Comparison of ENCODE assay signal across 14 cellular contexts in the genomic region with DNA sequence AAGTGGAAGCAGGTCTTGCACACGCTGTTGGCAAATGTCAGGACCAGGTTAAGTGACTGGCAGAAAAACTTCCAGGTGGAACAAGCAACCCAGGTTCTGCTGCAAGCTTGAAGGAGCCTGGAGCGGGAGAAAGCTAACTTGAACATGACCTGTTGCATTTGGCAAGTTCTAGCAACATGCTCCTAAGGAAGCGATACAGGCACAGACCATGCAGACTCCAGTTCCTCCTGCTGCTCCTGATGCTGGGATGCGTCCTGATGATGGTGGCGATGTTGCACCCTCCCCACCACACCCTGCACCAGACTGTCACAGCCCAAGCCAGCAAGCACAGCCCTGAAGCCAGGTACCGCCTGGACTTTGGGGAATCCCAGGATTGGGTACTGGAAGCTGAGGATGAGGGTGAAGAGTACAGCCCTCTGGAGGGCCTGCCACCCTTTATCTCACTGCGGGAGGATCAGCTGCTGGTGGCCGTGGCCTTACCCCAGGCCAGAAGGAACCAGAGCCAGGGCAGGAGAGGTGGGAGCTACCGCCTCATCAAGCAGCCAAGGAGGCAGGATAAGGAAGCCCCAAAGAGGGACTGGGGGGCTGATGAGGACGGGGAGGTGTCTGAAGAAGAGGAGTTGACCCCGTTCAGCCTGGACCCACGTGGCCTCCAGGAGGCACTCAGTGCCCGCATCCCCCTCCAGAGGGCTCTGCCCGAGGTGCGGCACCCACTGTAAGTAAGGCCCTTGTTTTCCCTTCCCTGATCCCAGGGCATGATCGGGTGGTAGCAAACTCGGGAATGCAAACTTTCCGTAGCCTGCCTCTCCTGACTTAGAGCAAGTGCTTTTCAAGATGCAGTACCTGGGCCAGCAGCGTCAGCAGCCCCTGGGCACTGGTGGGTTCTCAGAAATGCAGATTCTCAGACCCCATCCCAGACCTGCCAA. TPM values are rescaled to one million over a fixed set of nuclear protein-coding genes. Genes with fewer than 3 reads are reported as not detected.
DNase-seq lines count a peak whose midpoint lies in the region; ATAC-seq and TF ChIP-seq lines count a peak whose summit lies in the region.
"Had no signal": no experiment of that assay in that cellular context is flagged by ENCODE, and none has a peak within 500 bp of the region (broad histone marks: within the 10 kb centered on the region; RNA-seq: fewer than 3 reads in every experiment).

No MANE protein-coding gene starts in this region.

- H3K36me3 Mint-ChIP-seq in type B pancreatic cell: no peaks in the 10 kb centered on the region
- no peaks in the 10 kb centered on the region for H3K36me3 Mint-ChIP-seq in naive thymus-derived CD4-positive, alpha-beta T cell
- H3K36me3 Mint-ChIP-seq: IgD-negative memory B cell, naive B cell had no signal

- no peaks in the 10 kb centered on the region for H3K9me3 Mint-ChIP-seq in type B pancreatic cell
- H3K9me3 Mint-ChIP-seq in naive thymus-derived CD4-positive, alpha-beta T cell: peaks cover 0 to 2% (median 0%) of the 10 kb centered on the region in 11 donors

- ATAC-seq in naive thymus-derived CD4-positive, alpha-beta T cell: no peak

- peaks cover 40% of the 10 kb centered on the region for H3K27me3 Mint-ChIP-seq in type B pancreatic cell
- peaks cover 9 to 26% (median 19%) of the 10 kb centered on the region in 5 donors for H3K27me3 Mint-ChIP-seq in naive thymus-derived CD4-positive, alpha-beta T cell

- peak overlapping the region; percentile 88 for H3K9ac ChIP-seq in adipocyte (ENCODE audit: low read length)

- intact Hi-C loops in naive thymus-derived CD4-positive, alpha-beta T cell (cut with micrococcal nuclease): loop anchor here in 1 of 2 donors (5.0 kb wide), 1 partner anchor 543 kb away; no protein-coding TSS in a partner anchor

- peaks cover 20% of the 10 kb centered on the region for H3K4me1 Mint-ChIP-seq in type B pancreatic cell (ENCODE audit: unreplicated experiment)
- H3K4me1 Mint-ChIP-seq in naive thymus-derived CD4-positive, alpha-beta T cell: peaks cover 0 to 7% (median 5%) of the 10 kb centered on the region in 7 donors

- H3K4me3 ChIP-seq in adipocyte (ENCODE audit: low read length) (peak overlapping the region; percentile 86), fibroblast of mammary gland (ENCODE audit: control insufficient read depth, low read depth, low read length) (peak overlapping the region; percentile 58)
- H3K4me3 ChIP-seq in naive thymus-derived CD4-positive, alpha-beta T cell (ENCODE audit: low read length): no peak overlapping the region

- no peak overlapping the region for H3K4me3 Mint-ChIP-seq in type B pancreatic cell
- H3K4me3 Mint-ChIP-seq in naive thymus-derived CD4-positive, alpha-beta T cell: no peak overlapping the region
- H3K4me3 Mint-ChIP-seq: IgD-negative memory B cell, naive B cell had no signal

- no peak overlapping the region for H3K27ac Mint-ChIP-seq in type B pancreatic cell
- H3K27ac Mint-ChIP-seq in naive thymus-derived CD4-positive, alpha-beta T cell: no peak overlapping the region
- H3K27ac Mint-ChIP-seq: IgD-negative memory B cell had no signal

- no peaks in the 10 kb centered on the region for H3K27me3 ChIP-seq in adipocyte (replicated peaks; ENCODE audit: control insufficient read depth, insufficient read depth, low read length)
- H3K27me3 ChIP-seq in naive thymus-derived CD4-positive, alpha-beta T cell (ENCODE audit: control insufficient read depth in 2 of 2, insufficient read depth in 2 of 2, low read length in 2 of 2): no peaks in the 10 kb centered on the region

- DNase-seq in adipocyte (ENCODE audit: low read depth) (no peak), fibroblast of mammary gland (ENCODE audit: low read depth) (peak; percentile 26), nucleus accumbens (lab: John Stamatoyannopoulos, UW) (peak in 29 of 56 donors; percentile 13 to 71 (median 39)), type B pancreatic cell (ENCODE audit: extremely low spot score, unreplicated experiment) (peak; percentile 64), NCI-H1092 treated with DMSO at 0.1 percent for 48 hours (lab: John Stamatoyannopoulos, UW) (no peak), HuH-7 (ENCODE audit: low spot score) (no peak)
- no peak for DNase-seq in naive thymus-derived CD4-positive, alpha-beta T cell
- DNase-seq: activated CD4-positive, alpha-beta T cell treated with anti-CD3 and anti-CD28 coated beads, Interleukin-2, amount 50 U/mL, for 4 hours; activated naive CD4-positive, alpha-beta T cell treated with anti-CD3 and anti-CD28 coated beads, Interleukin-2, amount 50 U/mL, for 16 hours; effector CD4-positive, alpha-beta T cell; naive B cell had no signal

- CTCF ChIA-PET in naive thymus-derived CD4-positive, alpha-beta T cell (lab: Charles Lee): interaction anchor here (1.2 kb wide), 1 partner anchor 16 kb away, joined by 3 read pairs; no protein-coding TSS in a partner anchor

- no peak overlapping the region for H3K27ac ChIP-seq in naive thymus-derived CD4-positive, alpha-beta T cell (ENCODE audit: low read depth, low read length)

- POLR2A ChIA-PET in naive thymus-derived CD4-positive, alpha-beta T cell (lab: Charles Lee): no interaction called here

- no peaks in the 10 kb centered on the region for H3K9me3 ChIP-seq in adipocyte (ENCODE audit: control insufficient read depth, low read length)
- H3K9me3 ChIP-seq in naive thymus-derived CD4-positive, alpha-beta T cell (ENCODE audit: control insufficient read depth in 2 of 3, low read length in 3 of 3): no peaks in the 10 kb centered on the region

- H3K4me1 ChIP-seq in adipocyte (ENCODE audit: control insufficient read depth, insufficient read depth, low read length): peaks cover 60% of the 10 kb centered on the region
- no peaks in the 10 kb centered on the region for H3K4me1 ChIP-seq in naive thymus-derived CD4-positive, alpha-beta T cell (ENCODE audit: control insufficient read depth in 2 of 2, insufficient read depth in 2 of 2, low read length in 2 of 2)

- peaks cover 4% of the 10 kb centered on the region for H3K36me3 ChIP-seq in adipocyte (ENCODE audit: control insufficient read depth, insufficient read depth, low read length, severe bottlenecking)
- no peaks in the 10 kb centered on the region for H3K36me3 ChIP-seq in naive thymus-derived CD4-positive, alpha-beta T cell (ENCODE audit: control insufficient read depth in 2 of 3, insufficient read depth in 3 of 3, low read length in 3 of 3)

- no peak for TF ChIP-seq CTCF in fibroblast of mammary gland (conservative IDR thresholded peaks at IDR 0.05; ENCODE audit: control insufficient read depth, insufficient read depth, low read depth, low read length)
- no peak for TF ChIP-seq CTCF in type B pancreatic cell (conservative IDR thresholded peaks at IDR 0.05)

RNA-seq across cellular contexts. Expression of a gene that starts 0.8 kb away (rescaled TPM):
- 0.17 TPM in 1 of 2 replicates, not detected in the other for total RNA-seq in type B pancreatic cell (ENCODE audit: low replicate concordance)
- total RNA-seq in naive thymus-derived CD4-positive, alpha-beta T cell: under 1 TPM in 1 of 5 experiments, not detected in 4; 0.46 TPM
- polyA plus RNA-seq in naive thymus-derived CD4-positive, alpha-beta T cell: not detected
- total RNA-seq: H1; T-helper 1 cell treated with Interleukin-12 subunit alpha and Interleukin-12 subunit beta and Interleukin-4 antibody, amounts not matched to agents 30 ng/mL and 1 ng/mL, for 36 hours had no signal
- polyA plus RNA-seq: IgD-negative memory B cell had no signal

Comparison
In these comparisons a context has a peak if more than half of its experiments do, and no peak if none do; other contexts are left out.
1. DNase-seq: peak in fibroblast of mammary gland (single experiment), nucleus accumbens (29 of 56) and type B pancreatic cell (single experiment); none in adipocyte (single experiment), NCI-H1092 treated with DMSO at 0.1 percent for 48 hours (single experiment), naive thymus-derived CD4-positive, alpha-beta T cell (0 of 9) and HuH-7 (single experiment).